In genomic region chr4:3752022-3752421, GRCh38 we compare ENCODE assay signal across 24 cellular contexts. TPM values are rescaled to one million over a fixed set of nuclear protein-coding genes. Genes with fewer than 3 reads are reported as not detected.
"Had no signal": no experiment of that assay in that cellular context is flagged by ENCODE, and none has a peak within 500 bp of the region (broad histone marks: within the 10 kb centered on the region; RNA-seq: fewer than 3 reads in every experiment).

No MANE protein-coding gene starts in this region.

- H3K27me3 ChIP-seq: colonic mucosa had no signal

- ATAC-seq: effector memory CD8-positive, alpha-beta T cell; esophagus mucosa; gastrocnemius medialis; heart right ventricle; left cardiac atrium; left lung; left ventricle myocardium superior had no signal

- H3K9me3 ChIP-seq: colonic mucosa, esophagus squamous epithelium, gastrocnemius medialis, left lung had no signal

- DNase-seq: colonic mucosa; cortex of kidney; effector CD8-positive, alpha-beta T cell; effector memory CD8-positive, alpha-beta T cell; endodermal cell; erythroblast; esophagus squamous epithelium; foreskin fibroblast; foreskin melanocyte; gastrocnemius medialis; glutamatergic neuron; head of caudate nucleus; heart right ventricle; hippocampal formation; left cardiac atrium; left lung; mammary epithelial cell; mesendoderm; midbrain had no signal

- H3K36me3 ChIP-seq: colonic mucosa, esophagus squamous epithelium, gastrocnemius medialis, heart right ventricle, left lung had no signal

- H3K27ac ChIP-seq: colonic mucosa, epithelial cell of prostate, esophagus squamous epithelium, gastrocnemius medialis, left lung had no signal

- H3K4me3 ChIP-seq: colonic mucosa, esophagus squamous epithelium, gastrocnemius medialis, heart right ventricle, left lung, lung had no signal

- H3K4me1 ChIP-seq: colonic mucosa, esophagus squamous epithelium, gastrocnemius medialis, left lung had no signal

RNA-seq across cellular contexts. Expression of gene ADRA2C, which starts 14.2 kb away (rescaled TPM):
- total RNA-seq: mononuclear cell had no signal
